In genomic region chr4:2072971-2073807, GRCh38 we compare ENCODE assay signal across 15 cellular contexts. TPM values are rescaled to one million over a fixed set of nuclear protein-coding genes. Genes with fewer than 3 reads are reported as not detected.
DNase-seq lines count a peak whose midpoint lies in the region; ATAC-seq and TF ChIP-seq lines count a peak whose summit lies in the region.
"Had no signal": no experiment of that assay in that cellular context is flagged by ENCODE, and none has a peak within 500 bp of the region (broad histone marks: within the 10 kb centered on the region; RNA-seq: fewer than 3 reads in every experiment).

No MANE protein-coding gene starts in this region.

- TF ChIP-seq POLR2A in spleen (IDR thresholded peaks at IDR 0.05) = no peak

- peak; percentile 14 for DNase-seq in activated naive CD4-positive, alpha-beta T cell treated with anti-CD3 and anti-CD28 coated beads, Interleukin-2, amount 10 ng/mL, durations not matched to agents 7 days and 5 days
- no peak for DNase-seq in activated naive CD4-positive, alpha-beta T cell treated with anti-CD3 and anti-CD28 coated beads, Interleukin-2, amount 50 U/mL, for 72 hours (ENCODE audit: low spot score in 2 of 2)
- no peak for DNase-seq in NT2/D1 (ENCODE audit: low read depth, low spot score)
- peak; percentile 30 for DNase-seq in endodermal cell
- peak; percentile 67 for DNase-seq in spleen
- no peak for DNase-seq in effector memory CD4-positive, alpha-beta T cell
- DNase-seq in germinal center (ENCODE audit: low spot score) = no peak
- DNase-seq in T1000 (lab: John Stamatoyannopoulos, UW) = no peak
- DNase-seq: C1 segment of cervical spinal cord, DMS153, KG1, NCI-H2029, NCI-H510A treated with DMSO at 0.1 percent for 48 hours had no signal

- H3K27ac ChIP-seq in endodermal cell (ENCODE audit: low read depth, low read length) (no peak overlapping the region), spleen (no peak overlapping the region)
- no peak overlapping the region for H3K27ac ChIP-seq in effector memory CD4-positive, alpha-beta T cell (ENCODE audit: insufficient read depth, low read length, poor library complexity, severe bottlenecking)
- H3K27ac ChIP-seq: HL-60 had no signal

- H3K4me3 Mint-ChIP-seq in activated naive CD4-positive, alpha-beta T cell treated with anti-CD3 and anti-CD28 coated beads, Interleukin-2, amount 10 ng/mL, durations not matched to agents 7 days and 5 days = no peak overlapping the region
- no peak overlapping the region for H3K4me3 Mint-ChIP-seq in endodermal cell

- H3K36me3 ChIP-seq in NT2/D1 (ENCODE audit: insufficient read depth, insufficient read length, low read length) (no peaks in the 10 kb centered on the region), endodermal cell (ENCODE audit: control insufficient read depth, insufficient read depth, low read length) (no peaks in the 10 kb centered on the region), spleen (no peaks in the 10 kb centered on the region)
- no peaks in the 10 kb centered on the region for H3K36me3 ChIP-seq in effector memory CD4-positive, alpha-beta T cell (ENCODE audit: control insufficient read depth, insufficient read depth, low read length)

- H3K9me3 Mint-ChIP-seq in activated naive CD4-positive, alpha-beta T cell treated with anti-CD3 and anti-CD28 coated beads, Interleukin-2, amount 10 ng/mL, durations not matched to agents 7 days and 5 days = peaks cover 1% of the 10 kb centered on the region
- H3K9me3 Mint-ChIP-seq in activated naive CD4-positive, alpha-beta T cell treated with anti-CD3 and anti-CD28 coated beads, Interleukin-2, amount 50 U/mL, for 72 hours = no peaks in the 10 kb centered on the region
- H3K9me3 Mint-ChIP-seq in endodermal cell = no peaks in the 10 kb centered on the region

- ATAC-seq in activated naive CD4-positive, alpha-beta T cell treated with anti-CD3 and anti-CD28 coated beads, Interleukin-2, amount 50 U/mL, for 72 hours = no peak
- ATAC-seq: HCT116 had no signal

- H3K9me3 ChIP-seq in NT2/D1 (ENCODE audit: insufficient read depth, low read length) (no peaks in the 10 kb centered on the region), endodermal cell (ENCODE audit: control insufficient read depth, low read length) (no peaks in the 10 kb centered on the region), spleen (no peaks in the 10 kb centered on the region)
- no peaks in the 10 kb centered on the region for H3K9me3 ChIP-seq in effector memory CD4-positive, alpha-beta T cell (ENCODE audit: control insufficient read depth, low read length)

- no peaks in the 10 kb centered on the region for H3K4me1 Mint-ChIP-seq in activated naive CD4-positive, alpha-beta T cell treated with anti-CD3 and anti-CD28 coated beads, Interleukin-2, amount 10 ng/mL, durations not matched to agents 7 days and 5 days
- H3K4me1 Mint-ChIP-seq in endodermal cell = no peaks in the 10 kb centered on the region

- WGBS in endodermal cell (ENCODE audit: insufficient coverage in 1 of 2, insufficient read length in 1 of 2), 2 experiments = 92 to 93% methylated on average over 11 to 20 of the region's 20 CpGs
- 84 to 91% (median 87%) methylated on average over 13 to 20 of the region's 20 CpGs for WGBS in spleen, 5 donors

- H3K4me3 ChIP-seq in NT2/D1 (ENCODE audit: insufficient read length, low read depth) (no peak overlapping the region), endodermal cell (ENCODE audit: low read length) (no peak overlapping the region), spleen (no peak overlapping the region)
- H3K4me3 ChIP-seq in effector memory CD4-positive, alpha-beta T cell (ENCODE audit: insufficient read depth, low read depth, low read length, poor library complexity, severe bottlenecking) = no peak overlapping the region

- no peaks in the 10 kb centered on the region for H3K27me3 Mint-ChIP-seq in activated naive CD4-positive, alpha-beta T cell treated with anti-CD3 and anti-CD28 coated beads, Interleukin-2, amount 10 ng/mL, durations not matched to agents 7 days and 5 days
- H3K27me3 Mint-ChIP-seq in endodermal cell (ENCODE audit: insufficient read depth) = no peaks in the 10 kb centered on the region

- H3K27me3 ChIP-seq in NT2/D1 (ENCODE audit: insufficient read depth, insufficient read length) (no peaks in the 10 kb centered on the region), endodermal cell (ENCODE audit: control insufficient read depth, insufficient read depth, low read length, poor library complexity, severe bottlenecking) (no peaks in the 10 kb centered on the region), spleen (replicated peaks in 1 of 7) (peaks cover 0 to 40% (median 0%) of the 10 kb centered on the region in 7 donors)
- no peaks in the 10 kb centered on the region for H3K27me3 ChIP-seq in effector memory CD4-positive, alpha-beta T cell (replicated peaks; ENCODE audit: control insufficient read depth, insufficient read depth, low read length, poor library complexity, severe bottlenecking)

- no peak overlapping the region for H3K27ac Mint-ChIP-seq in activated naive CD4-positive, alpha-beta T cell treated with anti-CD3 and anti-CD28 coated beads, Interleukin-2, amount 10 ng/mL, durations not matched to agents 7 days and 5 days
- H3K27ac Mint-ChIP-seq in activated naive CD4-positive, alpha-beta T cell treated with anti-CD3 and anti-CD28 coated beads, Interleukin-2, amount 50 U/mL, for 72 hours = no peak overlapping the region
- no peak overlapping the region for H3K27ac Mint-ChIP-seq in endodermal cell

- no peaks in the 10 kb centered on the region for H3K36me3 Mint-ChIP-seq in activated naive CD4-positive, alpha-beta T cell treated with anti-CD3 and anti-CD28 coated beads, Interleukin-2, amount 10 ng/mL, durations not matched to agents 7 days and 5 days
- H3K36me3 Mint-ChIP-seq in activated naive CD4-positive, alpha-beta T cell treated with anti-CD3 and anti-CD28 coated beads, Interleukin-2, amount 50 U/mL, for 72 hours = no peaks in the 10 kb centered on the region
- no peaks in the 10 kb centered on the region for H3K36me3 Mint-ChIP-seq in endodermal cell (ENCODE audit: low read depth)

- intact Hi-C loops in spleen (cut with DNase I; ENCODE audit: low total_unique reads) = no loop called here

- TF ChIP-seq CTCF in endodermal cell (conservative IDR thresholded peaks at IDR 0.05) = no peak
- TF ChIP-seq CTCF in spleen (IDR thresholded peaks at IDR 0.05 in 8 of 11, conservative IDR thresholded peaks at IDR 0.05 in 3 of 11) = no peak

- H3K4me1 ChIP-seq in NT2/D1 (ENCODE audit: insufficient read depth, insufficient read length) (peaks cover 65% of the 10 kb centered on the region), endodermal cell (ENCODE audit: control insufficient read depth, insufficient read depth, low read length) (peaks cover 3% of the 10 kb centered on the region), spleen (peaks cover 0 to 20% (median 9%) of the 10 kb centered on the region in 6 donors)
- H3K4me1 ChIP-seq in effector memory CD4-positive, alpha-beta T cell (ENCODE audit: control insufficient read depth, insufficient read depth, low read length, poor library complexity, severe bottlenecking) = no peaks in the 10 kb centered on the region

- H3K9ac ChIP-seq in NT2/D1 (ENCODE audit: insufficient read length, low read depth) = peak overlapping the region; percentile 24
- no peak overlapping the region for H3K9ac ChIP-seq in endodermal cell (ENCODE audit: extremely low read depth, low read length, poor library complexity, severe bottlenecking)

- CTCF ChIA-PET in activated naive CD4-positive, alpha-beta T cell treated with anti-CD3 and anti-CD28 coated beads, Interleukin-2, amount 10 ng/mL, durations not matched to agents 7 days and 5 days (lab: Charles Lee) = no interaction called here

RNA-seq across cellular contexts. Expression of gene NAT8L, which starts 14.1 kb away (rescaled TPM):
- total RNA-seq in activated naive CD4-positive, alpha-beta T cell treated with anti-CD3 and anti-CD28 coated beads, Interleukin-2, amount 50 U/mL, for 72 hours = under 1 TPM in 1 of 2 donors, not detected in 1; 0.99 TPM
- 1 to 10 TPM; 5.0 to 6.4 TPM for total RNA-seq in endodermal cell
- polyA plus RNA-seq in endodermal cell (2013, experiment 1 of 2) = 13.4 TPM
- polyA plus RNA-seq in endodermal cell (2013, experiment 2 of 2) = 11.1 TPM
- 1 to 10 TPM in 4 of 7 donors, under 1 TPM in 3; 0.50 to 3.1 (median 1.3) TPM for total RNA-seq in spleen
- under 1 TPM; 0.13 to 0.80 (median 0.29) TPM for polyA plus RNA-seq in spleen

Comparison
In these comparisons a context has a peak if more than half of its experiments do, and no peak if none do; other contexts are left out.
1. DNase-seq: peak in activated naive CD4-positive, alpha-beta T cell treated with anti-CD3 and anti-CD28 coated beads, Interleukin-2, amount 10 ng/mL, durations not matched to agents 7 days and 5 days (single experiment), endodermal cell (single experiment) and spleen (single experiment); none in activated naive CD4-positive, alpha-beta T cell treated with anti-CD3 and anti-CD28 coated beads, Interleukin-2, amount 50 U/mL, for 72 hours (0 of 2), NT2/D1 (single experiment), effector memory CD4-positive, alpha-beta T cell (0 of 3), germinal center (single experiment) and T1000 (single experiment).